ENCODE assay signal across 15 cellular contexts in genomic region chr3:59412506-59412905, GRCh38.
A peak's percentile ranks its signal among the peaks of the same experiment; 100 is the strongest.
DNase-seq lines count a peak whose midpoint lies in the region; ATAC-seq, FAIRE-seq and TF ChIP-seq lines count a peak whose summit lies in the region.
"Had no signal": no experiment of that assay in that cellular context is flagged by ENCODE, and none has a peak within 500 bp of the region (broad histone marks: within the 10 kb centered on the region; RNA-seq: fewer than 3 reads in every experiment).

No MANE protein-coding gene starts in this region.

- peak; percentile 25 for DNase-seq in IMR-90
- DNase-seq in bronchial epithelial cell (ENCODE audit: low read depth), result peak; percentile 42
- peak; percentile 61 for DNase-seq in mesenchymal stem cell
- no peak for DNase-seq in kidney glomerular epithelial cell (lab: John Stamatoyannopoulos, UW)
- no peak for DNase-seq in AG20443 (ENCODE audit: low spot score)
- DNase-seq in posterior vena cava (ENCODE audit: low spot score), result no peak
- no peak for DNase-seq in effector CD8-positive, alpha-beta T cell (lab: John Stamatoyannopoulos, UW)
- DNase-seq: C1 segment of cervical spinal cord; Calu3; CD4-positive, alpha-beta T cell; DMS 273 treated with DMSO at 0.1 percent for 48 hours had no signal

- H3K36me3 ChIP-seq in IMR-90 (ENCODE audit: control insufficient read depth, insufficient read depth, low read length) (no peaks in the 10 kb centered on the region), bronchial epithelial cell (ENCODE audit: control insufficient read depth, insufficient read depth, low read length) (no peaks in the 10 kb centered on the region), mesenchymal stem cell (ENCODE audit: control insufficient read depth in 1 of 2, insufficient read depth in 2 of 2, low read depth in 1 of 2, low read length in 2 of 2) (no peaks in the 10 kb centered on the region)

- no peak overlapping the region for H2AK9ac ChIP-seq in IMR-90 (replicated peaks; ENCODE audit: low read depth, low read length, poor library complexity)

- WGBS in IMR-90 (ENCODE audit: extremely low coverage in 2 of 2, insufficient read length in 1 of 2), 2 experiments, result no CpG with 5 or more reads among the region's 5 CpGs
- WGBS in mesenchymal stem cell, result 52% methylated on average over 4 of the region's 5 CpGs

- TF ChIP-seq CTCF in IMR-90 (conservative IDR thresholded peaks at IDR 0.05; ENCODE audit: low read depth, low read length) (no peak), bronchial epithelial cell (IDR thresholded peaks at IDR 0.05; ENCODE audit: insufficient read depth, low read length, severe bottlenecking) (no peak)

- dilution Hi-C loops in IMR-90 (cut with HindIII; ENCODE audit: low sequenced_read_pairs, unreplicated experiment), result no loop called here

- H3K14ac ChIP-seq in IMR-90 (replicated peaks; ENCODE audit: low read depth, low read length) (no peak overlapping the region; the same call in 1 of the 2 replicates), mesenchymal stem cell (ENCODE audit: low read length in 2 of 2) (no peak overlapping the region)

- H3K4me3 ChIP-seq in IMR-90 (ENCODE audit: insufficient read depth, low read depth, low read length), result no peak overlapping the region
- no peak overlapping the region for H3K4me3 ChIP-seq in bronchial epithelial cell (ENCODE audit: low read depth, low read length)
- H3K4me3 ChIP-seq in mesenchymal stem cell (ENCODE audit: insufficient read depth in 1 of 2, low read depth in 1 of 2, low read length in 2 of 2), result no peak overlapping the region
- H3K4me3 ChIP-seq: GM12878 had no signal

- H4K5ac ChIP-seq in IMR-90 (ENCODE audit: low read depth, low read length), result no peak overlapping the region

- peaks cover 2% of the 10 kb centered on the region; the same call in 1 of the 2 replicates for H3K9me1 ChIP-seq in IMR-90 (ENCODE audit: insufficient read depth, low read length)

- H3K56ac ChIP-seq in IMR-90 (ENCODE audit: extremely low read depth, insufficient read depth, low read length), result no peak overlapping the region

- H4K91ac ChIP-seq in IMR-90 (ENCODE audit: insufficient read depth, low read depth, low read length) (no peak overlapping the region), mesenchymal stem cell (ENCODE audit: low read length) (no peak overlapping the region)

- H3K4me1 ChIP-seq in IMR-90 (ENCODE audit: control insufficient read depth, insufficient read depth, low read length), result peaks cover 7% of the 10 kb centered on the region
- peaks cover 6% of the 10 kb centered on the region for H3K4me1 ChIP-seq in mesenchymal stem cell (ENCODE audit: control insufficient read depth, insufficient read depth, low read depth, low read length)

- H2BK20ac ChIP-seq in IMR-90 (ENCODE audit: low read depth, low read length), result 0 out of 2 replicates have a peak overlapping the region, but pooled peaks have one; percentile 5

- H3K4me2 ChIP-seq in IMR-90 (ENCODE audit: low read depth, low read length), result no peak overlapping the region
- H3K4me2 ChIP-seq in mesenchymal stem cell (ENCODE audit: low read length, poor library complexity, severe bottlenecking), result no peak overlapping the region

- no peak for TF ChIP-seq POLR2A in IMR-90 (IDR thresholded peaks at IDR 0.05; ENCODE audit: low read depth, low read length)

- POLR2A ChIA-PET in IMR-90 (lab: Charles Lee; ENCODE audit: unreplicated experiment), result no interaction called here

- no peak overlapping the region for H3K4ac ChIP-seq in IMR-90 (ENCODE audit: low read depth, low read length)
- no peak overlapping the region for H3K4ac ChIP-seq in mesenchymal stem cell (ENCODE audit: low read depth in 1 of 2, low read length in 2 of 2)

- H4K8ac ChIP-seq in IMR-90 (ENCODE audit: low read depth in 2 of 2, low read length in 2 of 2), result no peak overlapping the region
- no peak overlapping the region for H4K8ac ChIP-seq in mesenchymal stem cell (ENCODE audit: low read length)

- in situ Hi-C loops in IMR-90 (cut with MboI; ENCODE audit: low sequenced_read_pairs), result no loop called here

- intact Hi-C loops in IMR-90 (cut with micrococcal nuclease), result no loop called here
- intact Hi-C loops in posterior vena cava (cut with DNase I), result no loop called here

- no peak overlapping the region for H3K9ac ChIP-seq in IMR-90 (ENCODE audit: low read depth, low read length)
- H3K9ac ChIP-seq in mesenchymal stem cell (ENCODE audit: low read length), result no peak overlapping the region

- H3K9me3 ChIP-seq in IMR-90 (ENCODE audit: control insufficient read depth, insufficient read depth, low read length), result no peaks in the 10 kb centered on the region
- no peaks in the 10 kb centered on the region for H3K9me3 ChIP-seq in mesenchymal stem cell (ENCODE audit: control insufficient read depth, low read length)

- no TSS peak for BruUV-seq in IMR-90 (replicated peaks; lab: Mats Ljungman, UMichigan)

- peak; percentile 7 for FAIRE-seq in bronchial epithelial cell (lab: Jason Lieb, UNC)
- FAIRE-seq: GM12878, GM18507, H54 had no signal

- H2BK120ac ChIP-seq in IMR-90 (ENCODE audit: low read depth, low read length) (no peak overlapping the region), mesenchymal stem cell (ENCODE audit: low read depth, low read length) (no peak overlapping the region)

- H2AK5ac ChIP-seq in IMR-90 (ENCODE audit: low read depth, low read length) (peak overlapping the region; percentile 58; the same call in 1 of the 2 replicates), mesenchymal stem cell (ENCODE audit: low read length, severe bottlenecking) (no peak overlapping the region)

- peak overlapping the region in 1 of 2 experiments; percentile 57 for H2BK12ac ChIP-seq in mesenchymal stem cell (ENCODE audit: low read length in 2 of 2)

- ATAC-seq in IMR-90 (ENCODE audit: low read depth), result no peak; the same call in 1 of the 2 replicates
- ATAC-seq: GM12878, HCT116 had no signal

- H2BK5ac ChIP-seq in IMR-90 (ENCODE audit: low read depth, low read length, poor library complexity, severe bottlenecking), result no peak overlapping the region
- H2BK5ac ChIP-seq in mesenchymal stem cell (ENCODE audit: low read depth, low read length, poor library complexity, severe bottlenecking), result no peak overlapping the region

- no peaks in the 10 kb centered on the region for H4K20me1 ChIP-seq in IMR-90 (ENCODE audit: insufficient read depth, low read length)

- H2BK15ac ChIP-seq in IMR-90 (ENCODE audit: low read depth, low read length) (no peak overlapping the region), mesenchymal stem cell (ENCODE audit: low read depth, poor library complexity, severe bottlenecking) (no peak overlapping the region)

- H3K27ac ChIP-seq in IMR-90 (ENCODE audit: insufficient read depth, low read length) (no peak overlapping the region), mesenchymal stem cell (ENCODE audit: low read length, poor library complexity, severe bottlenecking) (no peak overlapping the region)

- H3K27me3 ChIP-seq in IMR-90 (ENCODE audit: control insufficient read depth, insufficient read depth, low read length) (no peaks in the 10 kb centered on the region), bronchial epithelial cell (ENCODE audit: control insufficient read depth, insufficient read depth, low read length) (no peaks in the 10 kb centered on the region), mesenchymal stem cell (ENCODE audit: control insufficient read depth in 1 of 2, insufficient read depth in 1 of 2, low read length in 2 of 2) (peaks cover 0 to 16% of the 10 kb centered on the region in 2 experiments)

- H3K18ac ChIP-seq in IMR-90 (ENCODE audit: low read depth, low read length) (no peak overlapping the region), mesenchymal stem cell (ENCODE audit: low read depth in 1 of 2, low read length in 2 of 2) (no peak overlapping the region)

- CTCF ChIA-PET in IMR-90 (lab: Yijun Ruan, JAX), result no interaction called here

- no peak for TF ChIP-seq RAD21 in IMR-90 (IDR thresholded peaks at IDR 0.05; ENCODE audit: low read length)

- H2AFZ ChIP-seq in IMR-90 (replicated peaks; ENCODE audit: low read length, poor library complexity), result no peak overlapping the region
- no peak overlapping the region for H2AFZ ChIP-seq in mesenchymal stem cell (ENCODE audit: low read depth, low read length)

- H3K79me1 ChIP-seq in IMR-90 (ENCODE audit: low read depth in 1 of 2, low read length in 2 of 2) (no peaks in the 10 kb centered on the region), mesenchymal stem cell (replicated peaks; ENCODE audit: low read length, poor library complexity, severe bottlenecking) (no peaks in the 10 kb centered on the region)

- no peak overlapping the region for H3K23ac ChIP-seq in IMR-90 (ENCODE audit: low read depth, low read length)
- no peak overlapping the region for H3K23ac ChIP-seq in mesenchymal stem cell (ENCODE audit: low read length in 2 of 2)

TF ChIP-seq in IMR-90, 13 proteins besides CTCF, POLR2A, EP300 and RAD21:
- TF ChIP-seq BHLHE40 (IDR thresholded peaks at IDR 0.05; ENCODE audit: low read depth, low read length) (no peak), SMC3 (IDR thresholded peaks at IDR 0.05; ENCODE audit: low read depth, low read length) (no peak), CEBPB (IDR thresholded peaks at IDR 0.05; ENCODE audit: low read depth, low read length) (no peak), MAFK (IDR thresholded peaks at IDR 0.05; ENCODE audit: low read depth, low read length) (no peak), USF2 (IDR thresholded peaks at IDR 0.05; ENCODE audit: low read depth, low read length) (no peak), MAZ (IDR thresholded peaks at IDR 0.05; ENCODE audit: borderline replicate concordance, low read depth, low read length) (no peak), MXI1 (IDR thresholded peaks at IDR 0.05; ENCODE audit: borderline replicate concordance, low read depth, low read length) (no peak), RFX5 (IDR thresholded peaks at IDR 0.05; ENCODE audit: low read depth, low read length) (no peak), RCOR1 (IDR thresholded peaks at IDR 0.05; ENCODE audit: insufficient replicate concordance, low read length) (no peak), CHD1 (IDR thresholded peaks at IDR 0.05; ENCODE audit: low read depth, low read length) (no peak), NFE2L2 (IDR thresholded peaks at IDR 0.05; ENCODE audit: low read depth, low read length) (no peak), FOS (IDR thresholded peaks at IDR 0.05; ENCODE audit: low read depth, low read length) (no peak)

Comparison
In these comparisons a context has a peak if more than half of its experiments do, and no peak if none do; other contexts are left out.
1. DNase-seq: peak in IMR-90 (single experiment), bronchial epithelial cell (single experiment) and mesenchymal stem cell (single experiment); none in kidney glomerular epithelial cell (single experiment), AG20443 (single experiment), posterior vena cava (single experiment) and effector CD8-positive, alpha-beta T cell (single experiment).